1 cellular context compared by ENCODE assay signal in the genomic region with DNA sequence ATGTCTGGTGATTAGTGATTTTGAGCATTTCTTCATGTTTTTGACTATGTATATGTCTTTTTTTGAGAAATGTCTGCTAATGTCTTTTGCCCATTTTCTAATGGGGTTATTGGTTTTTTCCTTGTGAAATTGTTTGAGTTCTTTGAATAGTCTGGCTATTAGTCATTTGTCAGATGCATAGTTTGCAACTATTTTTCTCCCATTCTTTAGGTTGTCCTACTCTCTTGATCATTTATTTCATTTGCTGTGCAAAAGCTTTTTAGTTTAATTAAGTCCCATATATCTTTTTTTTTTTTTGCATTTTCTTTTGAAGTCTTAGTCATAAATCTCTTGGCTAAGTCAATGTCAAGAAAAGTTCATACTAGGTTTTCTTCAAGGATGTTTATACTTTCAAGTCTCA.
TF ChIP-seq lines count a peak whose summit lies in the region.

No MANE protein-coding gene starts in this region.

TF ChIP-seq in IMR-90, 13 proteins besides CTCF, POLR2A, EP300 and RAD21:
- no peak for TF ChIP-seq RCOR1 (IDR thresholded peaks at IDR 0.05; ENCODE audit: insufficient replicate concordance, low read length)
- no peak for TF ChIP-seq MAZ (IDR thresholded peaks at IDR 0.05; ENCODE audit: borderline replicate concordance, low read depth, low read length)
- TF ChIP-seq, protein P1, sequence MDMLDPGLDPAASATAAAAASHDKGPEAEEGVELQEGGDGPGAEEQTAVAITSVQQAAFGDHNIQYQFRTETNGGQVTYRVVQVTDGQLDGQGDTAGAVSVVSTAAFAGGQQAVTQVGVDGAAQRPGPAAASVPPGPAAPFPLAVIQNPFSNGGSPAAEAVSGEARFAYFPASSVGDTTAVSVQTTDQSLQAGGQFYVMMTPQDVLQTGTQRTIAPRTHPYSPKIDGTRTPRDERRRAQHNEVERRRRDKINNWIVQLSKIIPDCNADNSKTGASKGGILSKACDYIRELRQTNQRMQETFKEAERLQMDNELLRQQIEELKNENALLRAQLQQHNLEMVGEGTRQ (IDR thresholded peaks at IDR 0.05; ENCODE audit: low read depth, low read length) = no peak
- TF ChIP-seq, protein P2, sequence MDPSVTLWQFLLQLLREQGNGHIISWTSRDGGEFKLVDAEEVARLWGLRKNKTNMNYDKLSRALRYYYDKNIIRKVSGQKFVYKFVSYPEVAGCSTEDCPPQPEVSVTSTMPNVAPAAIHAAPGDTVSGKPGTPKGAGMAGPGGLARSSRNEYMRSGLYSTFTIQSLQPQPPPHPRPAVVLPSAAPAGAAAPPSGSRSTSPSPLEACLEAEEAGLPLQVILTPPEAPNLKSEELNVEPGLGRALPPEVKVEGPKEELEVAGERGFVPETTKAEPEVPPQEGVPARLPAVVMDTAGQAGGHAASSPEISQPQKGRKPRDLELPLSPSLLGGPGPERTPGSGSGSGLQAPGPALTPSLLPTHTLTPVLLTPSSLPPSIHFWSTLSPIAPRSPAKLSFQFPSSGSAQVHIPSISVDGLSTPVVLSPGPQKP (IDR thresholded peaks at IDR 0.05; ENCODE audit: borderline replicate concordance, low read depth, low read length) = no peak
- TF ChIP-seq FOS (IDR thresholded peaks at IDR 0.05; ENCODE audit: low read depth, low read length) = no peak
- TF ChIP-seq MAFK (IDR thresholded peaks at IDR 0.05; ENCODE audit: low read depth, low read length) = no peak
- TF ChIP-seq MXI1 (IDR thresholded peaks at IDR 0.05; ENCODE audit: borderline replicate concordance, low read depth, low read length) = no peak
- TF ChIP-seq CHD1 (IDR thresholded peaks at IDR 0.05; ENCODE audit: low read depth, low read length) = no peak
- TF ChIP-seq RFX5 (IDR thresholded peaks at IDR 0.05; ENCODE audit: low read depth, low read length) = no peak
- TF ChIP-seq SMC3 (IDR thresholded peaks at IDR 0.05; ENCODE audit: low read depth, low read length) = no peak
- no peak for TF ChIP-seq NFE2L2 (IDR thresholded peaks at IDR 0.05; ENCODE audit: low read depth, low read length)
- no peak for TF ChIP-seq CEBPB (IDR thresholded peaks at IDR 0.05; ENCODE audit: low read depth, low read length)
- no peak for TF ChIP-seq BHLHE40 (IDR thresholded peaks at IDR 0.05; ENCODE audit: low read depth, low read length)
